1 cellular context compared by ENCODE assay signal in the genomic region with DNA sequence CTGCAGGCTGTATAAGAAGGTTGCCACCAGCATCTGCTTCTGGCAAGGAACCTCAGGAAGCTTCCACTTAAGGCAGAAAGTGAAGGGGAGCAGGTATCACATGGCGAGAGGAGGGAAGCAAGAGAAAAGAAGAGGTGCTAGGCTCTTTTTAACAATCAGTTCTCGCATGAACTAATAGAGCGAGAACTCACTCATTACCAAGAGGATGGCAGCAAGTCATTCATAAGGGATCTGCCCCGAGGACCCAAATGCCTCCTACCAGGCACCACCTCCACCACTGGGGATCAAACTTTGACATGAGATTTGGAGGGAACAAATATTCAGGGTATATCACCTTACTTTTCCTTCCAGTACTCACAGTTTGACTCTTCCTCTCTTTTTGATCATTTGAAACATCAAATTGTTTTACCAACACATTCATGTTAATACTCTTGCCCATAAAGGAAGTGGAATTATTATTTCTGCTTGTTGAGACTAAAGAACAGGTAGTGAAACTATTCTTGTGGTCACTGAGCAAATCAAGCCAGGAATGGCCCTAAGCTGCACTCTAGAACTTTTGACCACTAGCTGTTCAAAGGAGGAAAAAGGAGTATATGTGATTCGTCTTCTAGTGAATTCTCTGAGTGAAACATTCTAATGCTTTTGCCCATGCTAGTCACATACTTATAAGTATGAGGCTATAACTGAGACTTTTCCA.
TF ChIP-seq lines count a peak whose summit lies in the region.

No MANE protein-coding gene starts in this region.

TF ChIP-seq in GM23338, 12 proteins besides CTCF, POLR2A, EP300 and RAD21 (continued from another document):
- TF ChIP-seq, protein P1, sequence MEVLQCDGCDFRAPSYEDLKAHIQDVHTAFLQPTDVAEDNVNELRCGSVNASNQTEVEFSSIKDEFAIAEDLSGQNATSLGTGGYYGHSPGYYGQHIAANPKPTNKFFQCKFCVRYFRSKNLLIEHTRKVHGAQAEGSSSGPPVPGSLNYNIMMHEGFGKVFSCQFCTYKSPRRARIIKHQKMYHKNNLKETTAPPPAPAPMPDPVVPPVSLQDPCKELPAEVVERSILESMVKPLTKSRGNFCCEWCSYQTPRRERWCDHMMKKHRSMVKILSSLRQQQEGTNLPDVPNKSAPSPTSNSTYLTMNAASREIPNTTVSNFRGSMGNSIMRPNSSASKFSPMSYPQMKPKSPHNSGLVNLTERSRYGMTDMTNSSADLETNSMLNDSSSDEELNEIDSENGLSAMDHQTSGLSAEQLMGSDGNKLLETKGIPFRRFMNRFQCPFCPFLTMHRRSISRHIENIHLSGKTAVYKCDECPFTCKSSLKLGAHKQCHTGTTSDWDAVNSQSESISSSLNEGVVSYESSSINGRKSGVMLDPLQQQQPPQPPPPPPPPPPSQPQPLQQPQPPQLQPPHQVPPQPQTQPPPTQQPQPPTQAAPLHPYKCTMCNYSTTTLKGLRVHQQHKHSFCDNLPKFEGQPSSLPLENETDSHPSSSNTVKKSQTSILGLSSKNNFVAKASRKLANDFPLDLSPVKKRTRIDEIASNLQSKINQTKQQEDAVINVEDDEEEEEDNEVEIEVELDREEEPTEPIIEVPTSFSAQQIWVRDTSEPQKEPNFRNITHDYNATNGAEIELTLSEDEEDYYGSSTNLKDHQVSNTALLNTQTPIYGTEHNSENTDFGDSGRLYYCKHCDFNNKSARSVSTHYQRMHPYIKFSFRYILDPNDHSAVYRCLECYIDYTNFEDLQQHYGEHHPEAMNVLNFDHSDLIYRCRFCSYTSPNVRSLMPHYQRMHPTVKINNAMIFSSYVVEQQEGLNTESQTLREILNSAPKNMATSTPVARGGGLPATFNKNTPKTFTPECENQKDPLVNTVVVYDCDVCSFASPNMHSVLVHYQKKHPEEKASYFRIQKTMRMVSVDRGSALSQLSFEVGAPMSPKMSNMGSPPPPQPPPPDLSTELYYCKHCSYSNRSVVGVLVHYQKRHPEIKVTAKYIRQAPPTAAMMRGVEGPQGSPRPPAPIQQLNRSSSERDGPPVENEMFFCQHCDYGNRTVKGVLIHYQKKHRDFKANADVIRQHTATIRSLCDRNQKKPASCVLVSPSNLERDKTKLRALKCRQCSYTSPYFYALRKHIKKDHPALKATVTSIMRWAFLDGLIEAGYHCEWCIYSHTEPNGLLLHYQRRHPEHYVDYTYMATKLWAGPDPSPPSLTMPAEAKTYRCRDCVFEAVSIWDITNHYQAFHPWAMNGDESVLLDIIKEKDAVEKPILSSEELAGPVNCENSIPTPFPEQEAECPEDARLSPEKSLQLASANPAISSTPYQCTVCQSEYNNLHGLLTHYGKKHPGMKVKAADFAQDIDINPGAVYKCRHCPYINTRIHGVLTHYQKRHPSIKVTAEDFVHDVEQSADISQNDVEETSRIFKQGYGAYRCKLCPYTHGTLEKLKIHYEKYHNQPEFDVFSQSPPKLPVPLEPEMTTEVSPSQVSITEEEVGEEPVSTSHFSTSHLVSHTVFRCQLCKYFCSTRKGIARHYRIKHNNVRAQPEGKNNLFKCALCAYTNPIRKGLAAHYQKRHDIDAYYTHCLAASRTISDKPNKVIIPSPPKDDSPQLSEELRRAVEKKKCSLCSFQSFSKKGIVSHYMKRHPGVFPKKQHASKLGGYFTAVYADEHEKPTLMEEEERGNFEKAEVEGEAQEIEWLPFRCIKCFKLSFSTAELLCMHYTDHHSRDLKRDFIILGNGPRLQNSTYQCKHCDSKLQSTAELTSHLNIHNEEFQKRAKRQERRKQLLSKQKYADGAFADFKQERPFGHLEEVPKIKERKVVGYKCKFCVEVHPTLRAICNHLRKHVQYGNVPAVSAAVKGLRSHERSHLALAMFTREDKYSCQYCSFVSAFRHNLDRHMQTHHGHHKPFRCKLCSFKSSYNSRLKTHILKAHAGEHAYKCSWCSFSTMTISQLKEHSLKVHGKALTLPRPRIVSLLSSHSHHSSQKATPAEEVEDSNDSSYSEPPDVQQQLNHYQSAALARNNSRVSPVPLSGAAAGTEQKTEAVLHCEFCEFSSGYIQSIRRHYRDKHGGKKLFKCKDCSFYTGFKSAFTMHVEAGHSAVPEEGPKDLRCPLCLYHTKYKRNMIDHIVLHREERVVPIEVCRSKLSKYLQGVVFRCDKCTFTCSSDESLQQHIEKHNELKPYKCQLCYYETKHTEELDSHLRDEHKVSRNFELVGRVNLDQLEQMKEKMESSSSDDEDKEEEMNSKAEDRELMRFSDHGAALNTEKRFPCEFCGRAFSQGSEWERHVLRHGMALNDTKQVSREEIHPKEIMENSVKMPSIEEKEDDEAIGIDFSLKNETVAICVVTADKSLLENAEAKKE (CRISPR knock-in tag; IDR thresholded peaks at IDR 0.05), result no peak
- no peak for TF ChIP-seq EZH2phosphoT487 (IDR thresholded peaks at IDR 0.05; ENCODE audit: unreplicated experiment)
- TF ChIP-seq ZNF114 (CRISPR knock-in tag; IDR thresholded peaks at IDR 0.05), result no peak
- TF ChIP-seq POLR2AphosphoS5 (IDR thresholded peaks at IDR 0.05; ENCODE audit: low read depth), result no peak
- no peak for TF ChIP-seq CREB1 (CRISPR knock-in tag; IDR thresholded peaks at IDR 0.05; ENCODE audit: low read depth)
- TF ChIP-seq, protein P2, sequence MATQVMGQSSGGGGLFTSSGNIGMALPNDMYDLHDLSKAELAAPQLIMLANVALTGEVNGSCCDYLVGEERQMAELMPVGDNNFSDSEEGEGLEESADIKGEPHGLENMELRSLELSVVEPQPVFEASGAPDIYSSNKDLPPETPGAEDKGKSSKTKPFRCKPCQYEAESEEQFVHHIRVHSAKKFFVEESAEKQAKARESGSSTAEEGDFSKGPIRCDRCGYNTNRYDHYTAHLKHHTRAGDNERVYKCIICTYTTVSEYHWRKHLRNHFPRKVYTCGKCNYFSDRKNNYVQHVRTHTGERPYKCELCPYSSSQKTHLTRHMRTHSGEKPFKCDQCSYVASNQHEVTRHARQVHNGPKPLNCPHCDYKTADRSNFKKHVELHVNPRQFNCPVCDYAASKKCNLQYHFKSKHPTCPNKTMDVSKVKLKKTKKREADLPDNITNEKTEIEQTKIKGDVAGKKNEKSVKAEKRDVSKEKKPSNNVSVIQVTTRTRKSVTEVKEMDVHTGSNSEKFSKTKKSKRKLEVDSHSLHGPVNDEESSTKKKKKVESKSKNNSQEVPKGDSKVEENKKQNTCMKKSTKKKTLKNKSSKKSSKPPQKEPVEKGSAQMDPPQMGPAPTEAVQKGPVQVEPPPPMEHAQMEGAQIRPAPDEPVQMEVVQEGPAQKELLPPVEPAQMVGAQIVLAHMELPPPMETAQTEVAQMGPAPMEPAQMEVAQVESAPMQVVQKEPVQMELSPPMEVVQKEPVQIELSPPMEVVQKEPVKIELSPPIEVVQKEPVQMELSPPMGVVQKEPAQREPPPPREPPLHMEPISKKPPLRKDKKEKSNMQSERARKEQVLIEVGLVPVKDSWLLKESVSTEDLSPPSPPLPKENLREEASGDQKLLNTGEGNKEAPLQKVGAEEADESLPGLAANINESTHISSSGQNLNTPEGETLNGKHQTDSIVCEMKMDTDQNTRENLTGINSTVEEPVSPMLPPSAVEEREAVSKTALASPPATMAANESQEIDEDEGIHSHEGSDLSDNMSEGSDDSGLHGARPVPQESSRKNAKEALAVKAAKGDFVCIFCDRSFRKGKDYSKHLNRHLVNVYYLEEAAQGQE (IDR thresholded peaks at IDR 0.05; ENCODE audit: unreplicated experiment), result no peak
- TF ChIP-seq JUNB (IDR thresholded peaks at IDR 0.05; ENCODE audit: unreplicated experiment), result no peak
- TF ChIP-seq, protein P3, sequence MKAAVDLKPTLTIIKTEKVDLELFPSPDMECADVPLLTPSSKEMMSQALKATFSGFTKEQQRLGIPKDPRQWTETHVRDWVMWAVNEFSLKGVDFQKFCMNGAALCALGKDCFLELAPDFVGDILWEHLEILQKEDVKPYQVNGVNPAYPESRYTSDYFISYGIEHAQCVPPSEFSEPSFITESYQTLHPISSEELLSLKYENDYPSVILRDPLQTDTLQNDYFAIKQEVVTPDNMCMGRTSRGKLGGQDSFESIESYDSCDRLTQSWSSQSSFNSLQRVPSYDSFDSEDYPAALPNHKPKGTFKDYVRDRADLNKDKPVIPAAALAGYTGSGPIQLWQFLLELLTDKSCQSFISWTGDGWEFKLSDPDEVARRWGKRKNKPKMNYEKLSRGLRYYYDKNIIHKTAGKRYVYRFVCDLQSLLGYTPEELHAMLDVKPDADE (IDR thresholded peaks at IDR 0.05), result no peak
